Comparison of ENCODE assay signal across 24 cellular contexts in genomic region chr16:71843517-71844031, GRCh38. TPM values are rescaled to one million over a fixed set of nuclear protein-coding genes. Genes with fewer than 3 reads are reported as not detected.
DNase-seq lines count a peak whose midpoint lies in the region; ATAC-seq, FAIRE-seq and TF ChIP-seq lines count a peak whose summit lies in the region.
"Had no signal": no experiment of that assay in that cellular context is flagged by ENCODE, and none has a peak within 500 bp of the region (broad histone marks: within the 10 kb centered on the region; RNA-seq: fewer than 3 reads in every experiment).

No MANE protein-coding gene starts in this region.

- TF ChIP-seq POLR2A in GM12878 (IDR thresholded peaks at IDR 0.05; ENCODE audit: low read depth, low read length): no peak

- CTCF ChIA-PET in GM12878 (lab: Yijun Ruan, JAX): interaction anchor here (0.8 to 4.3 kb wide), 7 partner anchors 14 to 40 kb away, joined by 3 to 39 read pairs (median 4); partner anchors contain the start of gene ZNF821

- H3K79me2 ChIP-seq in GM12878 (ENCODE audit: control insufficient read depth, insufficient read depth, low read length): peaks cover 27% of the 10 kb centered on the region

- in situ Hi-C loops in GM12878 (cut with MboI): no loop called here

- DNase-seq in activated T-cell treated with anti-CD3 and anti-CD28 coated beads, Interleukin-2, amount 50 U/mL, for 72 hours: no peak
- no peak for DNase-seq in activated T-cell treated with anti-CD3 and anti-CD28 coated beads, Interleukin-2, amount 50 U/mL, for 4 hours
- no peak for DNase-seq in GM12878 (ENCODE audit: low read depth, low spot score)
- no peak for DNase-seq in type B pancreatic cell (ENCODE audit: extremely low spot score, unreplicated experiment)
- no peak for DNase-seq in stimulated activated CD4-positive, alpha-beta T cell treated with anti-CD3 and anti-CD28 coated beads, Interleukin-2, amount 100 ng/mL, for 48 hours
- DNase-seq in NCI-H774 (lab: John Stamatoyannopoulos, UW): no peak
- DNase-seq in activated naive CD4-positive, alpha-beta T cell treated with Interleukin-2 at 50 U/mL for 16 hours: no peak
- DNase-seq: anterior cingulate cortex; caudate nucleus; DMS 273 treated with DMSO at 0.1 percent for 48 hours; foreskin fibroblast; HCEC 1CT; kidney; NCI-H1105; NCI-H2081 treated with DMSO at 0.1 percent for 48 hours; NCI-H446 treated with DMSO at 0.1 percent for 48 hours; NK-92 treated with Interleukin-12 subunit alpha and Interleukin-12 subunit beta, amount 100 ng/mL, for 24 hours; stimulated activated CD8-positive, alpha-beta memory T cell treated with anti-CD3 and anti-CD28 coated beads, Interleukin-4, amount 100 ng/mL, for 48 hours; substantia nigra; uterus had no signal

- peak overlapping the region; percentile 28; the same call in 1 of the 2 replicates for H2AFZ ChIP-seq in GM12878 (ENCODE audit: control insufficient read depth, low read depth, low read length)

- no peak for ATAC-seq in activated T-cell treated with anti-CD3 and anti-CD28 coated beads, Interleukin-2, amount 50 U/mL, for 72 hours (replicated peaks in 1 of 2)
- no peak for ATAC-seq in activated T-cell treated with anti-CD3 and anti-CD28 coated beads, Interleukin-2, amount 50 U/mL, for 4 hours
- ATAC-seq in GM21786 (IDR thresholded peaks at IDR 0.05; ENCODE audit: unreplicated experiment): peak; percentile 26
- peak; percentile 52 for ATAC-seq in GM12878

- TF ChIP-seq CTCF in GM12878 (IDR thresholded peaks at IDR 0.05 in 2 of 3, conservative IDR thresholded peaks at IDR 0.05 in 1 of 3; ENCODE audit: control insufficient read depth in 2 of 3, extremely low read depth in 1 of 3, insufficient read depth in 1 of 3, low read depth in 3 of 3, low read length in 3 of 3) (no peak), type B pancreatic cell (conservative IDR thresholded peaks at IDR 0.05) (no peak)

- H3K9me3 ChIP-seq in GM12878 (replicated peaks; ENCODE audit: control insufficient read depth, insufficient read depth, low read length): no peaks in the 10 kb centered on the region
- H3K9me3 ChIP-seq: BLaER1 treated with 17β-estradiol and CSF1 and Interleukin-3, amounts not matched to agents 10 nM and 100 nM; right atrium auricular region; uterus had no signal

- TF ChIP-seq EP300 in GM12878 (IDR thresholded peaks at IDR 0.05; ENCODE audit: borderline replicate concordance in 1 of 2, control insufficient read depth in 1 of 2, low read depth in 2 of 2, low read length in 2 of 2): peak in 1 of 2 experiments; percentile 38; a peak in 1 of 4 replicates

- POLR2A ChIA-PET in GM12878 (lab: Charles Lee): interaction anchor here (0.7 to 4.2 kb wide), 10 partner anchors 8 to 115 kb away, joined by 3 to 38 read pairs (median 6); partner anchors contain the start of genes AP1G1 and ZNF821

- peaks cover 0 to 4% of the 10 kb centered on the region in 2 experiments; a peak in 1 of 4 replicates for H3K36me3 ChIP-seq in GM12878 (ENCODE audit: control insufficient read depth in 2 of 2, insufficient read depth in 2 of 2, low read length in 1 of 2)
- H3K36me3 ChIP-seq: uterus had no signal

- H3K4me3 Mint-ChIP-seq in activated T-cell treated with anti-CD3 and anti-CD28 coated beads, Interleukin-2, amount 50 U/mL, for 72 hours: peak overlapping the region in 1 of 2 donors; percentile 5
- no peak overlapping the region for H3K4me3 Mint-ChIP-seq in activated T-cell treated with anti-CD3 and anti-CD28 coated beads, Interleukin-2, amount 50 U/mL, for 4 hours
- peak overlapping the region; percentile 25 for H3K4me3 Mint-ChIP-seq in type B pancreatic cell

- no peak for TF ChIP-seq RAD21 in GM12878 (IDR thresholded peaks at IDR 0.05; ENCODE audit: insufficient read depth, low read depth, low read length)

- 3% methylated on average over 2 of the region's 2 CpGs for WGBS in GM12878 (ENCODE audit: insufficient coverage, insufficient replicate concordance, low lambda C conversion rate, missing lambda C conversion rate)

- BruUV-seq in GM12878 (replicated peaks; lab: Mats Ljungman, UMichigan): no TSS peak

- peaks cover 6 to 9% of the 10 kb centered on the region in 2 donors for H3K36me3 Mint-ChIP-seq in activated T-cell treated with anti-CD3 and anti-CD28 coated beads, Interleukin-2, amount 50 U/mL, for 72 hours (ENCODE audit: insufficient read depth in 2 of 2)
- H3K36me3 Mint-ChIP-seq in activated T-cell treated with anti-CD3 and anti-CD28 coated beads, Interleukin-2, amount 50 U/mL, for 4 hours (ENCODE audit: insufficient read depth): peaks cover 8% of the 10 kb centered on the region
- peaks cover 6% of the 10 kb centered on the region for H3K36me3 Mint-ChIP-seq in type B pancreatic cell

- no peaks in the 10 kb centered on the region for H4K20me1 ChIP-seq in GM12878 (ENCODE audit: control insufficient read depth, insufficient read depth)

- intact Hi-C loops in GM12878 (cut with micrococcal nuclease; ENCODE audit: unreplicated experiment): loop anchor here (1.0 to 2.0 kb wide), 4 partner anchors 27 to 51 kb away; partner anchors contain the start of genes AP1G1 and IST1

- H3K27ac ChIP-seq in GM12878 (ENCODE audit: control insufficient read depth, insufficient read depth): peak overlapping the region; percentile 90
- H3K27ac ChIP-seq: BLaER1 treated with 17β-estradiol and CSF1 and Interleukin-3, amounts not matched to agents 10 nM and 100 nM; right atrium auricular region; uterus had no signal

- peak; percentile 69 for FAIRE-seq in GM12878 (lab: Jason Lieb, UNC)
- FAIRE-seq: G401.6, kidney had no signal

- H3K4me3 ChIP-seq in GM12878: peak overlapping the region; percentile 25; the same call in 1 of the 2 replicates
- H3K4me3 ChIP-seq: BLaER1 treated with 17β-estradiol and CSF1 and Interleukin-3, amounts not matched to agents 10 nM and 100 nM; right atrium auricular region; uterus had no signal

- no peaks in the 10 kb centered on the region for H3K27me3 Mint-ChIP-seq in activated T-cell treated with anti-CD3 and anti-CD28 coated beads, Interleukin-2, amount 50 U/mL, for 72 hours (ENCODE audit: low read depth)
- H3K27me3 Mint-ChIP-seq in activated T-cell treated with anti-CD3 and anti-CD28 coated beads, Interleukin-2, amount 50 U/mL, for 4 hours (ENCODE audit: low read depth): no peaks in the 10 kb centered on the region
- H3K27me3 Mint-ChIP-seq in type B pancreatic cell: no peaks in the 10 kb centered on the region

- H3K27me3 ChIP-seq in GM12878 (replicated peaks in 1 of 2; ENCODE audit: control insufficient read depth in 2 of 2, insufficient read depth in 2 of 2, low read length in 1 of 2): no peaks in the 10 kb centered on the region
- H3K27me3 ChIP-seq: BLaER1 treated with 17β-estradiol and CSF1 and Interleukin-3, amounts not matched to agents 10 nM and 100 nM; right atrium auricular region; uterus had no signal

- peak overlapping the region; percentile 60 for H3K27ac Mint-ChIP-seq in activated T-cell treated with anti-CD3 and anti-CD28 coated beads, Interleukin-2, amount 50 U/mL, for 72 hours
- peak overlapping the region; percentile 31 for H3K27ac Mint-ChIP-seq in type B pancreatic cell

- H3K4me1 Mint-ChIP-seq in activated T-cell treated with anti-CD3 and anti-CD28 coated beads, Interleukin-2, amount 50 U/mL, for 72 hours (ENCODE audit: low read depth): peaks cover 55% of the 10 kb centered on the region
- H3K4me1 Mint-ChIP-seq in activated T-cell treated with anti-CD3 and anti-CD28 coated beads, Interleukin-2, amount 50 U/mL, for 4 hours (ENCODE audit: low read depth): peaks cover 38% of the 10 kb centered on the region
- H3K4me1 Mint-ChIP-seq in type B pancreatic cell (ENCODE audit: unreplicated experiment): peaks cover 9% of the 10 kb centered on the region

- SMC1A ChIA-PET in GM12878 (lab: Charles Lee; ENCODE audit: uncharacterized antibody, unreplicated experiment): interaction anchor here (0.7 to 3.8 kb wide), 18 partner anchors 9 to 278 kb away, joined by 3 to 37 read pairs (median 5); partner anchors contain the start of genes AP1G1 and ZNF821

- H3K9me3 Mint-ChIP-seq in activated T-cell treated with anti-CD3 and anti-CD28 coated beads, Interleukin-2, amount 50 U/mL, for 72 hours: no peaks in the 10 kb centered on the region
- H3K9me3 Mint-ChIP-seq in activated T-cell treated with anti-CD3 and anti-CD28 coated beads, Interleukin-2, amount 50 U/mL, for 4 hours: no peaks in the 10 kb centered on the region
- H3K9me3 Mint-ChIP-seq in type B pancreatic cell: no peaks in the 10 kb centered on the region

- H3K9ac ChIP-seq in GM12878 (ENCODE audit: control insufficient read depth, insufficient read depth, low read length): peak overlapping the region; percentile 24; the same call in 1 of the 2 replicates
- H3K9ac ChIP-seq: BLaER1 treated with 17β-estradiol and CSF1 and Interleukin-3, amounts not matched to agents 10 nM and 100 nM had no signal

- H3K4me2 ChIP-seq in GM12878 (ENCODE audit: control insufficient read depth, insufficient read depth): peak overlapping the region; percentile 52

- RAD21 ChIA-PET in GM12878 (lab: Charles Lee; ENCODE audit: unreplicated experiment): interaction anchor here (0.6 to 6.0 kb wide), 15 partner anchors 9 to 278 kb away, joined by 3 to 53 read pairs (median 4); partner anchors contain the start of genes AP1G1 and ZNF821

- peaks cover 44% of the 10 kb centered on the region for H3K4me1 ChIP-seq in GM12878 (ENCODE audit: control insufficient read depth, insufficient read depth, low read length)
- H3K4me1 ChIP-seq: uterus had no signal

RNA-seq across cellular contexts. Expression of gene ATXN1L, which starts 2.2 kb away (rescaled TPM):
- total RNA-seq in activated T-cell treated with anti-CD3 and anti-CD28 coated beads, Interleukin-2, amount 50 U/mL, for 72 hours: 10 to 100 TPM; 21.7 to 25.8 TPM
- 10 to 100 TPM; 15.3 to 17.3 (median 15.5) TPM for total RNA-seq in activated T-cell treated with anti-CD3 and anti-CD28 coated beads, Interleukin-2, amount 50 U/mL, for 4 hours
- 29.0 and 33.2 TPM in 2 replicates for total RNA-seq in GM12878 (2013; cell fraction: nucleolus; rRNA removed)
- total RNA-seq in GM12878 (2014; rRNA removed) (7.4 and 8.6 TPM in 2 replicates), GM12878 (2014; rRNA removed; fragmentation: Illumina TruSeq; extraction: Trizol) (11.4 and 11.9 TPM in 2 replicates), GM12878 (2021) (13.9 and 14.6 TPM in 2 replicates), type B pancreatic cell (ENCODE audit: low replicate concordance) (27.8 and 29.0 TPM in 2 replicates)
- polyA plus RNA-seq in GM12878 (2011; ENCODE audit: low read depth): 10.6 TPM
- polyA plus RNA-seq in GM12878 (2011; rRNA removed) (13.7 and 13.9 TPM in 2 replicates), GM12878 (2014; fragmentation: Illumina TruSeq; extraction: Trizol) (12.2 and 15.7 TPM in 2 replicates), GM12878 (2014; fragmentation: Nextera tagmentation; extraction: Ambion mirVana) (1 to 10 TPM; 1.8 to 2.0 TPM), GM12878 (2014; rRNA removed) (9.8 and 9.9 TPM in 2 replicates), GM12878 (2016; fragmentation: Nextera tagmentation; extraction: Ambion mirVana) (1 to 10 TPM; 6.4 to 6.6 TPM)
- polyA plus RNA-seq in GM12878 (2011; cell fraction: cytosol; rRNA removed): 10.2 and 12.5 TPM in 2 replicates
- 27.6 and 33.0 TPM in 2 replicates for polyA plus RNA-seq in GM12878 (2011; cell fraction: nucleus; rRNA removed)
- polyA plus RNA-seq in GM12878 (2012): 14.0 and 17.4 TPM in 2 replicates
- polyA minus RNA-seq in GM12878 (2011; rRNA and poly(A)+ RNA removed): 15.1 and 19.2 TPM in 2 replicates
- 3.3 and 3.7 TPM in 2 replicates for polyA minus RNA-seq in GM12878 (2011; cell fraction: cytosol; rRNA and poly(A)+ RNA removed)
- 11.6 and 23.0 TPM in 2 replicates for polyA minus RNA-seq in GM12878 (2011; cell fraction: nucleus; rRNA and poly(A)+ RNA removed)

RNA-seq across cellular contexts. Expression of gene AP1G1, which starts 34.9 kb away (rescaled TPM):
- total RNA-seq in activated T-cell treated with anti-CD3 and anti-CD28 coated beads, Interleukin-2, amount 50 U/mL, for 72 hours: 10 to 100 TPM; 83.2 to 87.0 TPM
- total RNA-seq in activated T-cell treated with anti-CD3 and anti-CD28 coated beads, Interleukin-2, amount 50 U/mL, for 4 hours: 10 to 100 TPM; 88.5 to 98.7 (median 90.1) TPM
- 292 and 333 TPM in 2 replicates for total RNA-seq in GM12878 (2013; cell fraction: nucleolus; rRNA removed)
- 52.4 and 55.5 TPM in 2 replicates for total RNA-seq in GM12878 (2014; rRNA removed)
- 44.7 and 50.7 TPM in 2 replicates for total RNA-seq in GM12878 (2014; rRNA removed; fragmentation: Illumina TruSeq; extraction: Trizol)
- 66.5 and 66.8 TPM in 2 replicates for total RNA-seq in GM12878 (2021)
- polyA plus RNA-seq in GM12878 (2011; ENCODE audit: low read depth): 28.5 TPM
- 74.2 and 83.7 TPM in 2 replicates for polyA plus RNA-seq in GM12878 (2011; rRNA removed)
- polyA plus RNA-seq in GM12878 (2011; cell fraction: cytosol; rRNA removed): 61.0 and 81.2 TPM in 2 replicates
- 65.0 and 82.2 TPM in 2 replicates for polyA plus RNA-seq in GM12878 (2011; cell fraction: nucleus; rRNA removed)
- 31.0 and 35.6 TPM in 2 replicates for polyA plus RNA-seq in GM12878 (2012)
- polyA plus RNA-seq in GM12878 (2014; fragmentation: Illumina TruSeq; extraction: Trizol): 61.8 and 72.6 TPM in 2 replicates
- 1 to 10 TPM; 5.9 to 8.4 TPM for polyA plus RNA-seq in GM12878 (2014; fragmentation: Nextera tagmentation; extraction: Ambion mirVana)
- polyA plus RNA-seq in GM12878 (2014; rRNA removed): 42.2 and 50.9 TPM in 2 replicates
- polyA plus RNA-seq in GM12878 (2016; fragmentation: Nextera tagmentation; extraction: Ambion mirVana): 10 to 100 TPM; 35.1 to 35.7 TPM
- 122 and 141 TPM in 2 replicates for polyA minus RNA-seq in GM12878 (2011; rRNA and poly(A)+ RNA removed)
- 48.4 and 57.3 TPM in 2 replicates for polyA minus RNA-seq in GM12878 (2011; cell fraction: cytosol; rRNA and poly(A)+ RNA removed)
- 68.1 and 97.1 TPM in 2 replicates for polyA minus RNA-seq in GM12878 (2011; cell fraction: nucleus; rRNA and poly(A)+ RNA removed)
- total RNA-seq in type B pancreatic cell (ENCODE audit: low replicate concordance): 90.5 and 115 TPM in 2 replicates

RNA-seq across cellular contexts. Expression of gene ZNF821, which starts 40.4 kb away (rescaled TPM):
- total RNA-seq in activated T-cell treated with anti-CD3 and anti-CD28 coated beads, Interleukin-2, amount 50 U/mL, for 72 hours: 10 to 100 TPM; 12.7 to 15.4 TPM
- total RNA-seq in activated T-cell treated with anti-CD3 and anti-CD28 coated beads, Interleukin-2, amount 50 U/mL, for 4 hours: 1 to 10 TPM; 3.4 to 6.5 (median 4.1) TPM
- total RNA-seq in GM12878 (2013; cell fraction: nucleolus; rRNA removed): 10.0 and 10.3 TPM in 2 replicates
- 4.5 and 6.9 TPM in 2 replicates for total RNA-seq in GM12878 (2014; rRNA removed)
- 3.9 and 6.0 TPM in 2 replicates for total RNA-seq in GM12878 (2014; rRNA removed; fragmentation: Illumina TruSeq; extraction: Trizol)
- total RNA-seq in GM12878 (2021): 7.2 and 7.9 TPM in 2 replicates
- polyA plus RNA-seq in GM12878 (2011; ENCODE audit: low read depth): 6.8 TPM
- 6.5 and 7.5 TPM in 2 replicates for polyA plus RNA-seq in GM12878 (2011; rRNA removed)
- polyA plus RNA-seq in GM12878 (2011; cell fraction: cytosol; rRNA removed): 7.2 and 7.5 TPM in 2 replicates
- polyA plus RNA-seq in GM12878 (2011; cell fraction: nucleus; rRNA removed): 10.5 and 11.7 TPM in 2 replicates
- 9.6 and 12.2 TPM in 2 replicates for polyA plus RNA-seq in GM12878 (2012)
- 3.8 and 5.4 TPM in 2 replicates for polyA plus RNA-seq in GM12878 (2014; fragmentation: Illumina TruSeq; extraction: Trizol)
- 1 to 10 TPM in 1 of 2 experiments, under 1 TPM in 1; 0.82 to 2.0 TPM for polyA plus RNA-seq in GM12878 (2014; fragmentation: Nextera tagmentation; extraction: Ambion mirVana)
- polyA plus RNA-seq in GM12878 (2014; rRNA removed): 5.6 and 8.9 TPM in 2 replicates
- polyA plus RNA-seq in GM12878 (2016; fragmentation: Nextera tagmentation; extraction: Ambion mirVana): 1 to 10 TPM; 6.6 to 9.9 TPM
- 4.8 and 8.2 TPM in 2 replicates for polyA minus RNA-seq in GM12878 (2011; rRNA and poly(A)+ RNA removed)
- polyA minus RNA-seq in GM12878 (2011; cell fraction: cytosol; rRNA and poly(A)+ RNA removed): 2.1 and 6.2 TPM in 2 replicates
- polyA minus RNA-seq in GM12878 (2011; cell fraction: nucleus; rRNA and poly(A)+ RNA removed): 5.6 and 8.8 TPM in 2 replicates
- 12.8 and 18.5 TPM in 2 replicates for total RNA-seq in type B pancreatic cell (ENCODE audit: low replicate concordance)

RNA-seq across cellular contexts. Expression of gene IST1, which starts 51.8 kb away (rescaled TPM):
- 100 to 1,000 TPM; 190 to 194 TPM for total RNA-seq in activated T-cell treated with anti-CD3 and anti-CD28 coated beads, Interleukin-2, amount 50 U/mL, for 72 hours
- total RNA-seq in activated T-cell treated with anti-CD3 and anti-CD28 coated beads, Interleukin-2, amount 50 U/mL, for 4 hours: 100 to 1,000 TPM; 149 to 176 (median 158) TPM
- total RNA-seq in GM12878 (2013; cell fraction: nucleolus; rRNA removed): 347 and 367 TPM in 2 replicates
- total RNA-seq in GM12878 (2014; rRNA removed) (133 and 160 TPM in 2 replicates), GM12878 (2014; rRNA removed; fragmentation: Illumina TruSeq; extraction: Trizol) (148 and 150 TPM in 2 replicates), GM12878 (2021) (134 and 140 TPM in 2 replicates), type B pancreatic cell (ENCODE audit: low replicate concordance) (232 and 233 TPM in 2 replicates)
- 130 TPM for polyA plus RNA-seq in GM12878 (2011; ENCODE audit: low read depth)
- polyA plus RNA-seq in GM12878 (2011; rRNA removed) (277 and 293 TPM in 2 replicates), GM12878 (2014; fragmentation: Illumina TruSeq; extraction: Trizol) (189 and 196 TPM in 2 replicates), GM12878 (2014; fragmentation: Nextera tagmentation; extraction: Ambion mirVana) (100 to 1,000 TPM in 1 of 2 experiments, 10 to 100 TPM in 1; 97.3 to 136 TPM), GM12878 (2014; rRNA removed) (120 and 155 TPM in 2 replicates), GM12878 (2016; fragmentation: Nextera tagmentation; extraction: Ambion mirVana) (100 to 1,000 TPM; 113 to 125 TPM)
- polyA plus RNA-seq in GM12878 (2011; cell fraction: cytosol; rRNA removed): 195 and 230 TPM in 2 replicates
- 237 and 271 TPM in 2 replicates for polyA plus RNA-seq in GM12878 (2011; cell fraction: nucleus; rRNA removed)
- polyA plus RNA-seq in GM12878 (2012): 158 and 177 TPM in 2 replicates
- 190 and 206 TPM in 2 replicates for polyA minus RNA-seq in GM12878 (2011; rRNA and poly(A)+ RNA removed)
- polyA minus RNA-seq in GM12878 (2011; cell fraction: cytosol; rRNA and poly(A)+ RNA removed): 44.1 and 49.4 TPM in 2 replicates
- polyA minus RNA-seq in GM12878 (2011; cell fraction: nucleus; rRNA and poly(A)+ RNA removed): 53.4 and 67.3 TPM in 2 replicates

Comparison
In these comparisons a context has a peak if more than half of its experiments do, and no peak if none do; other contexts are left out.
1. ATAC-seq: peak in GM21786 (single experiment) and GM12878 (single experiment); none in activated T-cell treated with anti-CD3 and anti-CD28 coated beads, Interleukin-2, amount 50 U/mL, for 72 hours (0 of 2) and activated T-cell treated with anti-CD3 and anti-CD28 coated beads, Interleukin-2, amount 50 U/mL, for 4 hours (0 of 2).